ENCODE assay signal across 8 cellular contexts in genomic region chr19:35495107-35496064, GRCh38. TPM values are rescaled to one million over a fixed set of nuclear protein-coding genes. Genes with fewer than 3 reads are reported as not detected.
DNase-seq lines count a peak whose midpoint lies in the region; ATAC-seq and TF ChIP-seq lines count a peak whose summit lies in the region.

No MANE protein-coding gene starts in this region.

- intact Hi-C loops in CD4-positive, alpha-beta memory T cell (cut with micrococcal nuclease) = loop anchor here (1.0 kb wide), 5 partner anchors 15 to 428 kb away; no protein-coding TSS in a partner anchor
- intact Hi-C loops in HCT116 (cut with micrococcal nuclease) (loop anchor here (1.0 kb wide), 1 partner anchor 142 kb away; no protein-coding TSS in a partner anchor), esophagus squamous epithelium (cut with DNase I) (loop anchor here (5.0 kb wide), 1 partner anchor 143 kb away; no protein-coding TSS in a partner anchor)

- H3K36me3 Mint-ChIP-seq in CD4-positive, alpha-beta memory T cell = no peaks in the 10 kb centered on the region
- no peaks in the 10 kb centered on the region for H3K36me3 Mint-ChIP-seq in nephron progenitor cell (ENCODE audit: low read depth)

- ATAC-seq in HCT116 (peak; percentile 94), GM18858 (IDR thresholded peaks at IDR 0.05; ENCODE audit: unreplicated experiment) (no peak)

- 43 to 55% methylated on average over 7 to 8 of the region's 30 CpGs for WGBS in esophagus squamous epithelium, 2 donors

- POLR2A ChIA-PET in CD4-positive, alpha-beta memory T cell (lab: Charles Lee; ENCODE audit: partially characterized antibody) = interaction anchor here (0.6 to 1.5 kb wide), 5 partner anchors 14 to 312 kb away, joined by 3 to 7 read pairs (median 3); no protein-coding TSS in a partner anchor
- POLR2A ChIA-PET in HCT116 (lab: Charles Lee) = interaction anchor here (1.0 to 1.3 kb wide), 3 partner anchors 14 to 142 kb away, joined by 4 to 8 read pairs (median 5); no protein-coding TSS in a partner anchor

- peaks cover 0 to 9% (median 6%) of the 10 kb centered on the region in 4 donors for H3K4me1 Mint-ChIP-seq in CD4-positive, alpha-beta memory T cell
- H3K4me1 Mint-ChIP-seq in nephron progenitor cell = peaks cover 6% of the 10 kb centered on the region

- H3K9me3 Mint-ChIP-seq in CD4-positive, alpha-beta memory T cell = no peaks in the 10 kb centered on the region
- no peaks in the 10 kb centered on the region for H3K9me3 Mint-ChIP-seq in nephron progenitor cell

- peak overlapping the region in 3 of 8 donors; percentile 38 to 51 (median 39) for H3K4me3 Mint-ChIP-seq in CD4-positive, alpha-beta memory T cell
- no peak overlapping the region for H3K4me3 Mint-ChIP-seq in nephron progenitor cell

- H2AFZ ChIP-seq in HCT116 (ENCODE audit: low read depth, low read length, poor library complexity, severe bottlenecking) (no peak overlapping the region), OCI-LY3 (ENCODE audit: low read depth, low read length) (peak overlapping the region; percentile 97)

- H3K9me2 ChIP-seq in HCT116 (ENCODE audit: insufficient read depth) = no peaks in the 10 kb centered on the region

- H3K4me2 ChIP-seq in HCT116 (ENCODE audit: low read length) = peak overlapping the region; percentile 72
- H3K4me2 ChIP-seq in OCI-LY3 (ENCODE audit: low read length) = peak overlapping the region; percentile 87

- H3K9me3 ChIP-seq in CD4-positive, alpha-beta memory T cell (ENCODE audit: control insufficient read depth in 1 of 2, low read length in 2 of 2) = no peaks in the 10 kb centered on the region
- H3K9me3 ChIP-seq in HCT116 (ENCODE audit: control insufficient read depth in 1 of 2, insufficient read depth in 1 of 2, low read depth in 1 of 2, low read length in 2 of 2) (no peaks in the 10 kb centered on the region), OCI-LY3 (ENCODE audit: insufficient read depth, low read length) (no peaks in the 10 kb centered on the region), esophagus squamous epithelium (no peaks in the 10 kb centered on the region)

- H3K9ac ChIP-seq in HCT116 (ENCODE audit: low read length) = no peak overlapping the region
- H3K9ac ChIP-seq in OCI-LY3 (ENCODE audit: low read length) = peak overlapping the region; percentile 61; the same call in 1 of the 2 replicates

- H4K20me1 ChIP-seq in HCT116 (ENCODE audit: insufficient read depth) (no peaks in the 10 kb centered on the region), OCI-LY3 (ENCODE audit: insufficient read depth, low read length) (no peaks in the 10 kb centered on the region)

- no peak overlapping the region for H3K27ac ChIP-seq in CD4-positive, alpha-beta memory T cell (ENCODE audit: low read depth, low read length)
- 0 out of 2 replicates have a peak overlapping the region, but pooled peaks have one; percentile 6 for H3K27ac ChIP-seq in HCT116 (ENCODE audit: low read depth, low read length)
- H3K27ac ChIP-seq in OCI-LY3 (ENCODE audit: low read length) = no peak overlapping the region
- H3K27ac ChIP-seq in esophagus squamous epithelium = no peak overlapping the region

- H3K4me1 ChIP-seq in CD4-positive, alpha-beta memory T cell (ENCODE audit: insufficient read depth, low read length) = peaks cover 7% of the 10 kb centered on the region
- H3K4me1 ChIP-seq in HCT116 (ENCODE audit: control insufficient read depth in 1 of 2, insufficient read depth in 2 of 2, low read length in 2 of 2) = peaks cover 4 to 11% of the 10 kb centered on the region in 2 experiments; a peak in 3 of 4 replicates
- peaks cover 5% of the 10 kb centered on the region; the same call in 1 of the 2 replicates for H3K4me1 ChIP-seq in OCI-LY3 (ENCODE audit: low read length)
- H3K4me1 ChIP-seq in esophagus squamous epithelium = peaks cover 5 to 43% (median 7%) of the 10 kb centered on the region in 3 donors

- RAD21 ChIA-PET in HCT116 (lab: Charles Lee; ENCODE audit: low non-redundant PET in 1 of 2, low total read pairs in 2 of 2, uncharacterized antibody in 2 of 2, unreplicated experiment in 2 of 2) = interaction anchor here (0.7 to 1.3 kb wide), 5 partner anchors 14 to 226 kb away, joined by 3 to 8 read pairs (median 4); no protein-coding TSS in a partner anchor

- no peaks in the 10 kb centered on the region for H3K27me3 ChIP-seq in CD4-positive, alpha-beta memory T cell (ENCODE audit: insufficient read depth, low read length)
- H3K27me3 ChIP-seq in HCT116 (ENCODE audit: insufficient read depth, low read length) (no peaks in the 10 kb centered on the region; the same call in 1 of the 2 replicates), OCI-LY3 (ENCODE audit: low read depth, low read length) (peaks cover 53% of the 10 kb centered on the region), esophagus squamous epithelium (peaks cover 0 to 38% (median 0%) of the 10 kb centered on the region in 4 donors)

- CTCF ChIA-PET in CD4-positive, alpha-beta memory T cell (lab: Charles Lee; ENCODE audit: partially characterized antibody) = interaction anchor here (0.5 to 5.0 kb wide), 41 partner anchors 8 to 869 kb away, joined by 3 to 69 read pairs (median 4); partner anchors contain the start of genes FFAR1 and FXYD7
- CTCF ChIA-PET in HCT116 (lab: Charles Lee) = interaction anchor here (0.6 to 1.5 kb wide), 15 partner anchors 9 to 226 kb away, joined by 3 to 29 read pairs (median 3); partner anchors contain the start of gene USF2

- H3K27ac Mint-ChIP-seq in CD4-positive, alpha-beta memory T cell = peak overlapping the region in 3 of 7 donors; percentile 30 to 48 (median 36)
- H3K27ac Mint-ChIP-seq in nephron progenitor cell = no peak overlapping the region

- peak; percentile 59 to 70 (median 63) for DNase-seq in CD4-positive, alpha-beta memory T cell
- DNase-seq in HCT116 (ENCODE audit: low read depth, low spot score) (peak; percentile 35), esophagus squamous epithelium (lab: John Stamatoyannopoulos, UW) (no peak), nephron progenitor cell (peak; percentile 74)
- DNase-seq in activated T-cell treated with anti-CD3 and anti-CD28 coated beads, Interleukin-2, amount 50 U/mL, for 1 hour = peak; percentile 73
- peak; percentile 75 for DNase-seq in stimulated activated naive CD4-positive, alpha-beta T cell treated with Interleukin-2 at 50 U/mL for 16 hours (lab: John Stamatoyannopoulos, UW)

- TF ChIP-seq RAD21 in HCT116 (IDR thresholded peaks at IDR 0.05; ENCODE audit: low read depth) = peak; percentile 78

- no peak overlapping the region for H3K4me3 ChIP-seq in CD4-positive, alpha-beta memory T cell (ENCODE audit: low read length in 2 of 2)
- H3K4me3 ChIP-seq in HCT116 (replicated peaks in 1 of 2; ENCODE audit: low read depth in 1 of 2, low read length in 2 of 2) (peak overlapping the region; percentile 20 to 27; a peak in 3 of 4 replicates), OCI-LY3 (ENCODE audit: low read length) (peak overlapping the region; percentile 74), esophagus squamous epithelium (peak overlapping the region in 1 of 4 donors; percentile 33)

- no TSS peak for BruUV-seq in HCT116 (replicated peaks; lab: Mats Ljungman, UMichigan)

- TF ChIP-seq CTCF in HCT116 (IDR thresholded peaks at IDR 0.05 in 2 of 3, conservative IDR thresholded peaks at IDR 0.05 in 1 of 3; ENCODE audit: borderline replicate concordance in 1 of 3, insufficient read depth in 1 of 3, low read depth in 2 of 3, low read length in 2 of 3) = peak; percentile 81 to 98 (median 90); a peak in 5 of 6 replicates
- peak; percentile 88 for TF ChIP-seq CTCF in OCI-LY3 (IDR thresholded peaks at IDR 0.05; ENCODE audit: low read depth, low read length)
- peak; percentile 92 to 99 (median 96) for TF ChIP-seq CTCF in esophagus squamous epithelium (IDR thresholded peaks at IDR 0.05)
- TF ChIP-seq CTCF in nephron progenitor cell (IDR thresholded peaks at IDR 0.05) = peak; percentile 98

- peaks cover 9 to 15% of the 10 kb centered on the region in 2 donors for H3K27me3 Mint-ChIP-seq in CD4-positive, alpha-beta memory T cell
- H3K27me3 Mint-ChIP-seq in nephron progenitor cell (ENCODE audit: low read depth, poor library complexity) = peaks cover 36% of the 10 kb centered on the region

- TF ChIP-seq POLR2A in HCT116 (IDR thresholded peaks at IDR 0.05; ENCODE audit: borderline replicate concordance, extremely low read depth, insufficient read depth, insufficient read length) = no peak
- TF ChIP-seq POLR2A in esophagus squamous epithelium (IDR thresholded peaks at IDR 0.05) = no peak

- H3K79me2 ChIP-seq in HCT116 (ENCODE audit: insufficient read depth, low read length) (no peaks in the 10 kb centered on the region), OCI-LY3 (ENCODE audit: low read length) (no peaks in the 10 kb centered on the region)

- H3K36me3 ChIP-seq in CD4-positive, alpha-beta memory T cell (ENCODE audit: insufficient read depth, low read length) = no peaks in the 10 kb centered on the region
- peaks cover 8 to 17% of the 10 kb centered on the region in 2 experiments; a peak in 2 of 4 replicates for H3K36me3 ChIP-seq in HCT116 (ENCODE audit: control insufficient read depth in 1 of 2, insufficient read depth in 2 of 2, low read length in 2 of 2)
- H3K36me3 ChIP-seq in OCI-LY3 (replicated peaks; ENCODE audit: low read depth, low read length) = no peaks in the 10 kb centered on the region
- no peaks in the 10 kb centered on the region for H3K36me3 ChIP-seq in esophagus squamous epithelium

RNA-seq across cellular contexts. Expression of gene KRTDAP, which starts 5.1 kb away (rescaled TPM):
- total RNA-seq in CD4-positive, alpha-beta memory T cell = not detected
- polyA plus RNA-seq in CD4-positive, alpha-beta memory T cell = not detected
- total RNA-seq in HCT116 (2021; ENCODE audit: unreplicated experiment) = 0.74 TPM
- 0.86 and 1.3 TPM in 2 replicates for polyA plus RNA-seq in HCT116 (2012)
- 100 to 1,000 TPM in 2 of 4 donors, 10 to 100 TPM in 1, 1 to 10 TPM in 1; 4.6 to 656 (median 111) TPM for total RNA-seq in esophagus squamous epithelium

RNA-seq across cellular contexts. Expression of gene DMKN, which starts 18.1 kb away (rescaled TPM):
- total RNA-seq in CD4-positive, alpha-beta memory T cell = 1 to 10 TPM in 1 of 2 experiments, under 1 TPM in 1; 0.97 to 1.4 TPM
- polyA plus RNA-seq in CD4-positive, alpha-beta memory T cell = under 1 TPM in 1 of 2 donors, not detected in 1; 0.89 TPM
- total RNA-seq in HCT116 (2021; ENCODE audit: unreplicated experiment) = 246 TPM
- polyA plus RNA-seq in HCT116 (2012) = 256 and 297 TPM in 2 replicates
- total RNA-seq in esophagus squamous epithelium = 100 to 1,000 TPM in 3 of 4 donors, 10 to 100 TPM in 1; 81.6 to 449 (median 257) TPM

RNA-seq across cellular contexts. Expression of gene SBSN, which starts 32.7 kb away (rescaled TPM):
- not detected for total RNA-seq in CD4-positive, alpha-beta memory T cell
- not detected for polyA plus RNA-seq in CD4-positive, alpha-beta memory T cell
- 0.66 TPM for total RNA-seq in HCT116 (2021; ENCODE audit: unreplicated experiment)
- 0.17 and 0.23 TPM in 2 replicates for polyA plus RNA-seq in HCT116 (2012)
- 1,000 to 10,000 TPM in 1 of 4 donors, 100 to 1,000 TPM in 2, 10 to 100 TPM in 1; 58.2 to 1,096 (median 541) TPM for total RNA-seq in esophagus squamous epithelium

RNA-seq across cellular contexts. Expression of gene GAPDHS, which starts 37.9 kb away (rescaled TPM):
- not detected for total RNA-seq in CD4-positive, alpha-beta memory T cell
- polyA plus RNA-seq in CD4-positive, alpha-beta memory T cell = not detected
- total RNA-seq in HCT116 (2021; ENCODE audit: unreplicated experiment) (not detected), esophagus squamous epithelium (not detected)
- polyA plus RNA-seq in HCT116 (2012) = 0.09 TPM in 1 of 2 replicates, not detected in the other

RNA-seq across cellular contexts. Expression of gene FFAR2, which starts 47.3 kb away (rescaled TPM):
- under 1 TPM in 1 of 2 experiments, not detected in 1; 0.15 TPM for total RNA-seq in CD4-positive, alpha-beta memory T cell
- polyA plus RNA-seq in CD4-positive, alpha-beta memory T cell = not detected
- total RNA-seq in HCT116 (2021; ENCODE audit: unreplicated experiment) (not detected), esophagus squamous epithelium (1 to 10 TPM in 1 of 4 donors, under 1 TPM in 2, not detected in 1; 0.49 to 2.5 (median 0.56) TPM)
- polyA plus RNA-seq in HCT116 (2012) = not detected in 2 replicates

Comparison
In these comparisons a context has a peak if more than half of its experiments do, and no peak if none do; other contexts are left out.
1. H3K4me3 ChIP-seq: peak in HCT116 (2 of 2) and OCI-LY3 (single experiment); none in CD4-positive, alpha-beta memory T cell (0 of 2).
2. RNA of gene DMKN, which starts 18.1 kb away (total RNA-seq): 81.6 to 449 TPM in esophagus squamous epithelium and 246 TPM in HCT116 (single experiment); 0.97 to 1.4 TPM in CD4-positive, alpha-beta memory T cell; every median in the first group is over 10 times any median in the second.
3. RNA of gene SBSN, which starts 32.7 kb away (total RNA-seq): 58.2 to 1,096 TPM in esophagus squamous epithelium; 0.66 TPM in HCT116 (single experiment) and not detected in CD4-positive, alpha-beta memory T cell; every median in the first group is over 10 times any median in the second.
4. Peak in every context shown above with its lines, with median percentiles within 50 percentile points of each other: CTCF ChIP-seq.